In the genomic region with DNA sequence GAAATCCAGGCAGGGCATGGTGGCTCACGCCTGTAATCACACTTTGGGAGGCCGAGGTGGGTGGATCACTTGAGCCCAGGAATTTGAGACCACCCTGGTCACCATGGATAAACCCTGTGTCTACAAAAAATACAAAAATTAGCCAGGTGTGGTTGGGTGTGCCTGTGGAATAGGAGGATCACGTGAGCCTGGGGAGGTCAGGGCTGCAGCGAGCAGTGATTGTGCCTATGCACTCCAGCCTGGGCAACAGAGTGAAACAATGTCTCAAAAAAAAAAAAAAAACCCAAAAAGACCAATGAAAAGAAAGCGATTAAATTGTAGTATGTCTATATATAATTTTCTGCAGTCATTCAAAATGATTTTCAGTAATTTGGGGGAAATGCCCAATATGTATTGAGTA, we compare ENCODE assay signal across 9 cellular contexts.
"Had no signal": no experiment of that assay in that cellular context is flagged by ENCODE, and none has a peak within 500 bp of the region (broad histone marks: within the 10 kb centered on the region; RNA-seq: fewer than 3 reads in every experiment).

No MANE protein-coding gene starts in this region.

- H3K9me3 Mint-ChIP-seq: HFFc6, IgD-negative memory B cell had no signal

- H3K4me3 Mint-ChIP-seq: HFFc6 had no signal

- H3K27me3 Mint-ChIP-seq: IgD-negative memory B cell had no signal

- H3K27ac Mint-ChIP-seq: HFFc6 had no signal

- H3K27ac ChIP-seq: GM23248, HL-60 had no signal

- H3K9me3 ChIP-seq: HAP-1 had no signal

- H3K9ac ChIP-seq: GM23248 had no signal

- FAIRE-seq: H1, H54, HepG2 had no signal

- H3K4me1 ChIP-seq: HAP-1 had no signal

- H3K4me3 ChIP-seq: GM23248, HAP-1 had no signal

- DNase-seq: GM23248, HFFc6 had no signal

- H2AFZ ChIP-seq: GM23248 had no signal

- ATAC-seq: HCT116, HepG2 had no signal
